21 cellular contexts compared by ENCODE assay signal in genomic region chr15:60496853-60497252, GRCh38. TPM values are rescaled to one million over a fixed set of nuclear protein-coding genes. Genes with fewer than 3 reads are reported as not detected.
A peak's percentile ranks its signal among the peaks of the same experiment; 100 is the strongest.
DNase-seq lines count a peak whose midpoint lies in the region; ATAC-seq, FAIRE-seq and TF ChIP-seq lines count a peak whose summit lies in the region.
"Had no signal": no experiment of that assay in that cellular context is flagged by ENCODE, and none has a peak within 500 bp of the region (broad histone marks: within the 10 kb centered on the region; RNA-seq: fewer than 3 reads in every experiment).

No MANE protein-coding gene starts in this region.

- CTCF ChIA-PET in activated naive CD4-positive, alpha-beta T cell treated with anti-CD3 and anti-CD28 coated beads for 36 hours (lab: Charles Lee): interaction anchor here (0.9 to 1.9 kb wide), 4 partner anchors 8 to 420 kb away, joined by 3 to 8 read pairs (median 6); no protein-coding TSS in a partner anchor

- H3K4me3 Mint-ChIP-seq in activated CD4-positive, alpha-beta T cell treated with anti-CD3 and anti-CD28 coated beads, Interleukin-2, amount 10 ng/mL, durations not matched to agents 24 days and 14 days: no peak overlapping the region
- no peak overlapping the region for H3K4me3 Mint-ChIP-seq in activated T-helper 17 cell treated with anti-CD3 and anti-CD28 coated beads, Interleukin-2, amount 50 U/mL, for 72 hours
- no peak overlapping the region for H3K4me3 Mint-ChIP-seq in nephron progenitor cell
- H3K4me3 Mint-ChIP-seq in activated naive CD4-positive, alpha-beta T cell treated with anti-CD3 and anti-CD28 coated beads for 36 hours: no peak overlapping the region

- H3K27me3 Mint-ChIP-seq in activated CD4-positive, alpha-beta T cell treated with anti-CD3 and anti-CD28 coated beads, Interleukin-2, amount 10 ng/mL, durations not matched to agents 24 days and 14 days: no peaks in the 10 kb centered on the region
- no peaks in the 10 kb centered on the region for H3K27me3 Mint-ChIP-seq in activated T-helper 17 cell treated with anti-CD3 and anti-CD28 coated beads, Interleukin-2, amount 50 U/mL, for 72 hours
- H3K27me3 Mint-ChIP-seq in nephron progenitor cell (ENCODE audit: low read depth, poor library complexity): peaks cover 4% of the 10 kb centered on the region
- H3K27me3 Mint-ChIP-seq in activated naive CD4-positive, alpha-beta T cell treated with anti-CD3 and anti-CD28 coated beads for 36 hours (ENCODE audit: low read depth): no peaks in the 10 kb centered on the region

- DNase-seq in activated CD4-positive, alpha-beta T cell treated with anti-CD3 and anti-CD28 coated beads, Interleukin-2, amount 10 ng/mL, durations not matched to agents 24 days and 14 days: peak; percentile 45
- DNase-seq in activated CD4-positive, alpha-beta T cell treated with anti-CD3 and anti-CD28 coated beads, Interleukin-2, amount 50 U/mL, for 1 hour: no peak
- DNase-seq in GM19239 (ENCODE audit: insufficient read length, low spot score) (no peak), nephron progenitor cell (no peak)
- DNase-seq in activated naive CD4-positive, alpha-beta T cell treated with anti-CD3 and anti-CD28 coated beads for 36 hours: no peak
- DNase-seq: Caco-2, DMS 273 treated with DMSO at 0.1 percent for 48 hours, DND-41, Karpas-422, NCI-H1694, NCI-H2081, NCI-H2171, NCI-H345, NCI-H524 treated with DMSO at 0.1 percent for 48 hours, NCI-H82, SJCRH30 had no signal

- peaks cover 2% of the 10 kb centered on the region for H3K4me1 Mint-ChIP-seq in activated CD4-positive, alpha-beta T cell treated with anti-CD3 and anti-CD28 coated beads, Interleukin-2, amount 10 ng/mL, durations not matched to agents 24 days and 14 days
- no peaks in the 10 kb centered on the region for H3K4me1 Mint-ChIP-seq in activated T-helper 17 cell treated with anti-CD3 and anti-CD28 coated beads, Interleukin-2, amount 50 U/mL, for 72 hours
- H3K4me1 Mint-ChIP-seq in nephron progenitor cell: no peaks in the 10 kb centered on the region
- H3K4me1 Mint-ChIP-seq in activated naive CD4-positive, alpha-beta T cell treated with anti-CD3 and anti-CD28 coated beads for 36 hours (ENCODE audit: low read depth): peaks cover 2% of the 10 kb centered on the region

- ATAC-seq in activated T-helper 17 cell treated with anti-CD3 and anti-CD28 coated beads, Interleukin-2, amount 50 U/mL, for 72 hours (replicated peaks): no peak
- ATAC-seq in GM21528 (IDR thresholded peaks at IDR 0.05; ENCODE audit: low FRiP score, unreplicated experiment) (no peak), GM18520 (IDR thresholded peaks at IDR 0.05; ENCODE audit: unreplicated experiment) (no peak)
- ATAC-seq: GM12878, Panc1 had no signal

- no peak overlapping the region for H3K27ac Mint-ChIP-seq in activated CD4-positive, alpha-beta T cell treated with anti-CD3 and anti-CD28 coated beads, Interleukin-2, amount 10 ng/mL, durations not matched to agents 24 days and 14 days
- peak overlapping the region; percentile 40 for H3K27ac Mint-ChIP-seq in activated T-helper 17 cell treated with anti-CD3 and anti-CD28 coated beads, Interleukin-2, amount 50 U/mL, for 72 hours
- peak overlapping the region; percentile 26 for H3K27ac Mint-ChIP-seq in nephron progenitor cell
- H3K27ac Mint-ChIP-seq in activated naive CD4-positive, alpha-beta T cell treated with anti-CD3 and anti-CD28 coated beads for 36 hours: no peak overlapping the region

- H3K9me3 Mint-ChIP-seq in activated CD4-positive, alpha-beta T cell treated with anti-CD3 and anti-CD28 coated beads, Interleukin-2, amount 10 ng/mL, durations not matched to agents 24 days and 14 days: no peaks in the 10 kb centered on the region
- H3K9me3 Mint-ChIP-seq in activated T-helper 17 cell treated with anti-CD3 and anti-CD28 coated beads, Interleukin-2, amount 50 U/mL, for 72 hours: no peaks in the 10 kb centered on the region
- no peaks in the 10 kb centered on the region for H3K9me3 Mint-ChIP-seq in nephron progenitor cell
- no peaks in the 10 kb centered on the region for H3K9me3 Mint-ChIP-seq in activated naive CD4-positive, alpha-beta T cell treated with anti-CD3 and anti-CD28 coated beads for 36 hours

- FAIRE-seq in GM19239 (lab: Jason Lieb, UNC): peak; percentile 8
- FAIRE-seq: GM12878 had no signal

- peaks cover 47% of the 10 kb centered on the region for H3K36me3 Mint-ChIP-seq in activated CD4-positive, alpha-beta T cell treated with anti-CD3 and anti-CD28 coated beads, Interleukin-2, amount 10 ng/mL, durations not matched to agents 24 days and 14 days (ENCODE audit: low read depth)
- peaks cover 98% of the 10 kb centered on the region for H3K36me3 Mint-ChIP-seq in activated T-helper 17 cell treated with anti-CD3 and anti-CD28 coated beads, Interleukin-2, amount 50 U/mL, for 72 hours (ENCODE audit: low read depth)
- peaks cover 35% of the 10 kb centered on the region for H3K36me3 Mint-ChIP-seq in nephron progenitor cell (ENCODE audit: low read depth)
- peaks cover 34% of the 10 kb centered on the region for H3K36me3 Mint-ChIP-seq in activated naive CD4-positive, alpha-beta T cell treated with anti-CD3 and anti-CD28 coated beads for 36 hours (ENCODE audit: low read depth)

- intact Hi-C loops in activated CD4-positive, alpha-beta T cell treated with anti-CD3 and anti-CD28 coated beads, Interleukin-2, amount 10 ng/mL, durations not matched to agents 24 days and 14 days (cut with micrococcal nuclease): no loop called here
- intact Hi-C loops in activated naive CD4-positive, alpha-beta T cell treated with anti-CD3 and anti-CD28 coated beads for 36 hours (cut with micrococcal nuclease): no loop called here

- no peak for TF ChIP-seq CTCF in nephron progenitor cell (IDR thresholded peaks at IDR 0.05)

RNA-seq across cellular contexts. Expression of gene ICE2, which starts 17.9 kb away (rescaled TPM):
- 55.4 and 62.6 TPM in 2 replicates for total RNA-seq in activated CD4-positive, alpha-beta T cell treated with anti-CD3 and anti-CD28 coated beads, Interleukin-2, amount 10 ng/mL, durations not matched to agents 24 days and 14 days
- total RNA-seq in activated T-helper 17 cell treated with anti-CD3 and anti-CD28 coated beads, Interleukin-2, amount 50 U/mL, for 72 hours: 10 to 100 TPM; 46.0 to 69.3 TPM
- 10 to 100 TPM; 75.2 to 76.7 TPM for total RNA-seq in activated naive CD4-positive, alpha-beta T cell treated with anti-CD3 and anti-CD28 coated beads for 36 hours

Comparison
In these comparisons a context has a peak if more than half of its experiments do, and no peak if none do; other contexts are left out.
1. H3K27ac Mint-ChIP-seq: peak in activated T-helper 17 cell treated with anti-CD3 and anti-CD28 coated beads, Interleukin-2, amount 50 U/mL, for 72 hours (single experiment) and nephron progenitor cell (single experiment); none in activated CD4-positive, alpha-beta T cell treated with anti-CD3 and anti-CD28 coated beads, Interleukin-2, amount 10 ng/mL, durations not matched to agents 24 days and 14 days (single experiment) and activated naive CD4-positive, alpha-beta T cell treated with anti-CD3 and anti-CD28 coated beads for 36 hours (single experiment).